ENCODE assay signal across 8 cellular contexts in genomic region chr2:126658910-126659613, GRCh38. TPM values are rescaled to one million over a fixed set of nuclear protein-coding genes. Genes with fewer than 3 reads are reported as not detected.
DNase-seq lines count a peak whose midpoint lies in the region; ATAC-seq and TF ChIP-seq lines count a peak whose summit lies in the region.

No MANE protein-coding gene starts in this region.

- H3K9me3 Mint-ChIP-seq in T-cell (no peaks in the 10 kb centered on the region), mesothelial cell of epicardium (no peaks in the 10 kb centered on the region)

- H3K27ac ChIP-seq in breast epithelium (peak overlapping the region; percentile 91 to 97), tibial artery (peak overlapping the region; percentile 99 to 100)

- H3K36me3 ChIP-seq in breast epithelium (no peaks in the 10 kb centered on the region), tibial artery (peaks cover 0 to 4% (median 0%) of the 10 kb centered on the region in 3 donors)

- TF ChIP-seq CTCF in breast epithelium (IDR thresholded peaks at IDR 0.05) (no peak), mesothelial cell of epicardium (IDR thresholded peaks at IDR 0.05; ENCODE audit: unreplicated experiment) (no peak), tibial artery (IDR thresholded peaks at IDR 0.05) (no peak)

- DNase-seq in T-cell = peak in 33 of 34 experiments; percentile 22 to 64 (median 41)
- peak in 1 of 2 donors; percentile 49 for DNase-seq in breast epithelium (ENCODE audit: low spot score in 2 of 2)
- no peak for DNase-seq in mesothelial cell of epicardium (ENCODE audit: low spot score in 2 of 2, unreplicated experiment in 2 of 2)
- peak; percentile 81 to 87 for DNase-seq in tibial artery
- DNase-seq in NCI-H345 treated with DMSO at 0.1 percent for 48 hours (lab: John Stamatoyannopoulos, UW; ENCODE audit: unreplicated experiment) = no peak
- no peak for DNase-seq in NCI-H128 (lab: John Stamatoyannopoulos, UW; ENCODE audit: unreplicated experiment)

- POLR2A ChIA-PET in T-cell (lab: Charles Lee) = no interaction called here

- H3K27me3 ChIP-seq in breast epithelium (no peaks in the 10 kb centered on the region), tibial artery (no peaks in the 10 kb centered on the region)

- CTCF ChIA-PET in T-cell (lab: Charles Lee) = interaction anchor here in 1 of 2 donors (0.7 kb wide), 3 partner anchors 56 to 261 kb away, joined by 3 to 7 read pairs (median 4); no protein-coding TSS in a partner anchor

- H3K9me3 ChIP-seq in breast epithelium = no peaks in the 10 kb centered on the region
- H3K9me3 ChIP-seq in tibial artery = no peaks in the 10 kb centered on the region

- H3K4me3 ChIP-seq in breast epithelium (peak overlapping the region in 1 of 3 donors; percentile 19), tibial artery (peak overlapping the region in 1 of 2 donors; percentile 85)

- ATAC-seq in GM18861 (IDR thresholded peaks at IDR 0.05; ENCODE audit: unreplicated experiment) (peak; percentile 35), HG02885 (IDR thresholded peaks at IDR 0.05; ENCODE audit: poor library complexity, unreplicated experiment) (peak; percentile 49), T-cell (replicated peaks in 1 of 4) (no peak)

- H3K27ac Mint-ChIP-seq in T-cell (peak overlapping the region; percentile 98 to 99), mesothelial cell of epicardium (peak overlapping the region; percentile 8)

- peak overlapping the region; percentile 60 to 96 (median 78) for H3K4me3 Mint-ChIP-seq in T-cell
- H3K4me3 Mint-ChIP-seq in mesothelial cell of epicardium = no peak overlapping the region

- H3K4me1 ChIP-seq in breast epithelium (no peaks in the 10 kb centered on the region), tibial artery (peaks cover 0 to 83% (median 56%) of the 10 kb centered on the region in 4 donors)

- intact Hi-C loops in breast epithelium (cut with DNase I; ENCODE audit: low total_unique reads) (no loop called here), tibial artery (cut with DNase I; ENCODE audit: low total_unique reads) (loop anchor here (10.0 kb wide), 1 partner anchor 416 kb away; no protein-coding TSS in a partner anchor)

- no peak for TF ChIP-seq POLR2A in breast epithelium (IDR thresholded peaks at IDR 0.05)

- H3K4me1 Mint-ChIP-seq in T-cell = peaks cover 78 to 86% (median 84%) of the 10 kb centered on the region in 3 donors
- peaks cover 56% of the 10 kb centered on the region for H3K4me1 Mint-ChIP-seq in mesothelial cell of epicardium

- H3K36me3 Mint-ChIP-seq in T-cell (peaks cover 10% of the 10 kb centered on the region), mesothelial cell of epicardium (no peaks in the 10 kb centered on the region)

- no peaks in the 10 kb centered on the region for H3K27me3 Mint-ChIP-seq in T-cell
- H3K27me3 Mint-ChIP-seq in mesothelial cell of epicardium (ENCODE audit: low read depth) = no peaks in the 10 kb centered on the region

RNA-seq across cellular contexts. Expression of gene GYPC, which starts 3.1 kb away (rescaled TPM):
- 100 to 1,000 TPM; 109 to 137 (median 116) TPM for total RNA-seq in T-cell
- total RNA-seq in breast epithelium = 100 to 1,000 TPM in 2 of 3 donors, 10 to 100 TPM in 1; 61.6 to 181 (median 127) TPM
- 39.4 to 41.4 TPM (median 39.7 TPM) in 3 replicates for total RNA-seq in mesothelial cell of epicardium

Comparison
In these comparisons a context has a peak if more than half of its experiments do, and no peak if none do; other contexts are left out.
1. ATAC-seq: peak in GM18861 (single experiment) and HG02885 (single experiment); none in T-cell (0 of 4).
2. DNase-seq: peak in T-cell (33 of 34) and tibial artery (2 of 2); none in mesothelial cell of epicardium (0 of 2), NCI-H345 treated with DMSO at 0.1 percent for 48 hours (single experiment) and NCI-H128 (single experiment).